ENCODE assay signal across 8 cellular contexts in the genomic region with DNA sequence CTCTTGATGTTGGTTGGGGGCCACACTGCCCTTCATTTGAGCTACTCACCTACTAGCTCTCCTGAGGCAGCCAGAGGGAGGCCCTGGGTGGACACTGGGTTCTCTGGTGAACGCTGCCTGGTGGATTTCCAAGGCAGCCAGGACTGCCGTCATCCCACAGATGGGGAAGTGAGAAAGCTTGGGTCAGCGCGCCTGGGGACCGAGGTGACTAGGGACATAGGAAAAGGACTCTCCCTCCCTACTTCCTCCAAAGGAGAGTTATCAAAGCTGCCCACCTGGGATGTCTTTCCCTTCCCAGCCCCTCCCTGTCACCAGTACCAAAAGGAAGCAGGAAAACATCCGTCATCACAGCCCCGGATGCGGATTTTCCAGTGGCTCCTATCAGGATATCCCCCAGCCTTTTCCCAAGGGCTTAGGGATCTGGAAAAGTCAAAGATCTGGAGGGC. TPM values are rescaled to one million over a fixed set of nuclear protein-coding genes. Genes with fewer than 3 reads are reported as not detected.
DNase-seq lines count a peak whose midpoint lies in the region; ATAC-seq and TF ChIP-seq lines count a peak whose summit lies in the region.
"Had no signal": no experiment of that assay in that cellular context is flagged by ENCODE, and none has a peak within 500 bp of the region (broad histone marks: within the 10 kb centered on the region; RNA-seq: fewer than 3 reads in every experiment).

No MANE protein-coding gene starts in this region.

- H3K27me3 Mint-ChIP-seq in endodermal cell (ENCODE audit: insufficient read depth) (no peaks in the 10 kb centered on the region), HFFc6 (ENCODE audit: insufficient read depth) (peaks cover 32% of the 10 kb centered on the region)

- peak; percentile 56 for DNase-seq in endodermal cell
- DNase-seq in psoas muscle: peak; percentile 68 to 84
- no peak for DNase-seq in HFFc6
- DNase-seq: activated naive CD4-positive, alpha-beta T cell had no signal

- H3K4me1 Mint-ChIP-seq in endodermal cell: peaks cover 50% of the 10 kb centered on the region
- H3K4me1 Mint-ChIP-seq in HFFc6 (ENCODE audit: low read depth): 0 out of 2 replicates have a peak, but pooled peaks cover 5% of the 10 kb centered on the region

- no peak overlapping the region for H3K27ac ChIP-seq in HEK293 (ENCODE audit: extremely low read depth, low read depth, low read length)
- no peak overlapping the region for H3K27ac ChIP-seq in endodermal cell (ENCODE audit: low read depth, low read length)
- peak overlapping the region; percentile 46 for H3K27ac ChIP-seq in psoas muscle

- H3K27ac Mint-ChIP-seq in endodermal cell (peak overlapping the region; percentile 26), HFFc6 (no peak overlapping the region)

- 84 to 88% methylated on average over 4 to 8 of the region's 8 CpGs for WGBS in endodermal cell (ENCODE audit: insufficient coverage in 1 of 2, insufficient read length in 1 of 2), 2 experiments
- WGBS in psoas muscle, 3 donors: 30 to 44% (median 32%) methylated on average over 8 of the region's 8 CpGs

- H3K4me3 ChIP-seq in HEK293 (ENCODE audit: low read depth, low read length): no peak overlapping the region
- no peak overlapping the region for H3K4me3 ChIP-seq in endodermal cell (ENCODE audit: low read length)
- H3K4me3 ChIP-seq in psoas muscle: peak overlapping the region; percentile 22

- POLR2A ChIA-PET in HEK293 (lab: Yijun Ruan, JAX): interaction anchor here (1.0 kb wide), 1 partner anchor 15 kb away, joined by 3 read pairs; no protein-coding TSS in a partner anchor

- CTCF ChIA-PET in HEK293 (lab: Yijun Ruan, JAX): interaction anchor here (0.7 to 2.3 kb wide), 2 partner anchors 16 to 85 kb away, joined by 3 to 7 read pairs; a partner anchor contains a TSS

- TF ChIP-seq CTCF in HEK293 (tag by site-specific recombination; IDR thresholded peaks at IDR 0.05): no peak
- TF ChIP-seq CTCF in endodermal cell (conservative IDR thresholded peaks at IDR 0.05): no peak
- no peak for TF ChIP-seq CTCF in psoas muscle (IDR thresholded peaks at IDR 0.05)
- no peak for TF ChIP-seq CTCF in HFFc6 (IDR thresholded peaks at IDR 0.05)

- no peak overlapping the region for H3K4me3 Mint-ChIP-seq in endodermal cell
- H3K4me3 Mint-ChIP-seq in HFFc6: no peak overlapping the region

- ATAC-seq in psoas muscle: peak in 3 of 4 donors; percentile 8 to 24 (median 13)
- ATAC-seq in HG03354 (IDR thresholded peaks at IDR 0.05; ENCODE audit: poor library complexity, severe bottlenecking, unreplicated experiment): no peak
- ATAC-seq in HG02840 (IDR thresholded peaks at IDR 0.05; ENCODE audit: low FRiP score, unreplicated experiment): no peak

- H3K4me1 ChIP-seq in HEK293 (ENCODE audit: control insufficient read depth, insufficient read depth, low read length): no peaks in the 10 kb centered on the region
- H3K4me1 ChIP-seq in endodermal cell (ENCODE audit: control insufficient read depth, insufficient read depth, low read length): peaks cover 26% of the 10 kb centered on the region
- H3K4me1 ChIP-seq in psoas muscle: peaks cover 15% of the 10 kb centered on the region

- H3K36me3 ChIP-seq in HEK293 (ENCODE audit: control insufficient read depth in 2 of 2, insufficient read depth in 1 of 2, low read length in 2 of 2): no peaks in the 10 kb centered on the region
- H3K36me3 ChIP-seq in endodermal cell (ENCODE audit: control insufficient read depth, insufficient read depth, low read length): no peaks in the 10 kb centered on the region
- no peaks in the 10 kb centered on the region for H3K36me3 ChIP-seq in psoas muscle (ENCODE audit: insufficient read depth in 1 of 2, low read depth in 1 of 2)

- no peak overlapping the region for H3K9ac ChIP-seq in endodermal cell (ENCODE audit: extremely low read depth, low read length, poor library complexity, severe bottlenecking)

- H3K9me3 ChIP-seq in HEK293 (ENCODE audit: control insufficient read depth, insufficient read depth, low read depth, low read length) (no peaks in the 10 kb centered on the region), endodermal cell (ENCODE audit: control insufficient read depth, low read length) (no peaks in the 10 kb centered on the region), psoas muscle (no peaks in the 10 kb centered on the region)
- H3K9me3 ChIP-seq: Caco-2 had no signal

- intact Hi-C loops in psoas muscle (cut with DNase I): loop anchor here in 1 of 2 donors (5.0 kb wide), 1 partner anchor 39 kb away; no protein-coding TSS in a partner anchor

- H3K36me3 Mint-ChIP-seq in endodermal cell (ENCODE audit: low read depth): no peaks in the 10 kb centered on the region
- no peaks in the 10 kb centered on the region for H3K36me3 Mint-ChIP-seq in HFFc6 (ENCODE audit: low read depth)

- H3K27me3 ChIP-seq in endodermal cell (ENCODE audit: control insufficient read depth, insufficient read depth, low read length, poor library complexity, severe bottlenecking) (no peaks in the 10 kb centered on the region), psoas muscle (ENCODE audit: insufficient read depth in 3 of 3, low read length in 2 of 3) (no peaks in the 10 kb centered on the region)

- H3K9me3 Mint-ChIP-seq in endodermal cell (no peaks in the 10 kb centered on the region), HFFc6 (no peaks in the 10 kb centered on the region)

TF ChIP-seq in HEK293, 187 proteins besides CTCF, POLR2A, EP300 and RAD21:
- TF ChIP-seq KLF1 (tag by site-specific recombination; IDR thresholded peaks at IDR 0.05): no peak
- no peak for TF ChIP-seq ZBTB8A (tag by site-specific recombination; IDR thresholded peaks at IDR 0.05)
- no peak for TF ChIP-seq ZNF16 (tag by site-specific recombination; IDR thresholded peaks at IDR 0.05; ENCODE audit: low read depth)
- TF ChIP-seq IKZF3 (tag by site-specific recombination; IDR thresholded peaks at IDR 0.05): 0 out of 2 replicates have a peak, but pooled peaks have one; percentile 9
- TF ChIP-seq ZNF792 (tag by site-specific recombination; IDR thresholded peaks at IDR 0.05): no peak
- no peak for TF ChIP-seq ZNF416 (tag by site-specific recombination; IDR thresholded peaks at IDR 0.05)
- no peak for TF ChIP-seq ZBTB21 (tag by site-specific recombination; IDR thresholded peaks at IDR 0.05)
- TF ChIP-seq, protein P1, sequence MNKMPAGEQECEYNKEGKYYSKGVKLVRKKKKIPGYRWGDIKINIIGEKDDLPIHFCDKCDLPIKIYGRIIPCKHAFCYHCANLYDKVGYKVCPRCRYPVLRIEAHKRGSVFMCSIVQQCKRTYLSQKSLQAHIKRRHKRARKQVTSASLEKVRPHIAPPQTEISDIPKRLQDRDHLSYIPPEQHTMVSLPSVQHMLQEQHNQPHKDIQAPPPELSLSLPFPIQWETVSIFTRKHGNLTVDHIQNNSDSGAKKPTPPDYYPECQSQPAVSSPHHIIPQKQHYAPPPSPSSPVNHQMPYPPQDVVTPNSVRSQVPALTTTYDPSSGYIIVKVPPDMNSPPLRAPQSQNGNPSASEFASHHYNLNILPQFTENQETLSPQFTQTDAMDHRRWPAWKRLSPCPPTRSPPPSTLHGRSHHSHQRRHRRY (tag by site-specific recombination; IDR thresholded peaks at IDR 0.05): no peak
- TF ChIP-seq GLI2 (tag by site-specific recombination; IDR thresholded peaks at IDR 0.05; ENCODE audit: borderline replicate concordance, low read depth): no peak
TF ChIP-seq in HEK293: peak in this region for 1.

RNA-seq across cellular contexts. Expression of a gene that starts 3.8 kb away (rescaled TPM):
- total RNA-seq in endodermal cell: 10 to 100 TPM; 82.5 to 92.1 TPM
- polyA plus RNA-seq in endodermal cell (2013, experiment 1 of 2): 76.4 TPM
- 67.9 TPM for polyA plus RNA-seq in endodermal cell (2013, experiment 2 of 2)
- total RNA-seq in psoas muscle: 10 to 100 TPM in 3 of 4 donors, 1 to 10 TPM in 1; 9.5 to 10.8 (median 10.2) TPM
- polyA plus RNA-seq in psoas muscle: 1 to 10 TPM; 4.1 to 8.3 (median 6.0) TPM
- total RNA-seq in HFFc6 (2021; fragmentation: NEBNext Ultra II Directional; extraction: Animal tissue kit (Norgen Biotek cat#: 25700)): 10 to 100 TPM; 11.6 to 13.7 (median 12.7) TPM

RNA-seq across cellular contexts. Expression of a gene that starts 15.9 kb away (rescaled TPM):
- total RNA-seq in endodermal cell (10 to 100 TPM; 14.6 to 16.7 TPM), psoas muscle (100 to 1,000 TPM in 1 of 4 donors, 10 to 100 TPM in 3; 53.3 to 101 (median 78.7) TPM)
- 13.0 TPM for polyA plus RNA-seq in endodermal cell (2013, experiment 1 of 2)
- 14.1 TPM for polyA plus RNA-seq in endodermal cell (2013, experiment 2 of 2)
- 10 to 100 TPM; 19.2 to 34.0 (median 26.2) TPM for polyA plus RNA-seq in psoas muscle
- total RNA-seq in HFFc6 (2021; fragmentation: NEBNext Ultra II Directional; extraction: Animal tissue kit (Norgen Biotek cat#: 25700)): 10 to 100 TPM; 14.7 to 16.3 (median 15.3) TPM

RNA-seq across cellular contexts. Expression of a gene that starts 29.9 kb away (rescaled TPM):
- 1 to 10 TPM; 2.6 to 3.6 TPM for total RNA-seq in endodermal cell
- 3.5 TPM for polyA plus RNA-seq in endodermal cell (2013, experiment 1 of 2)
- 2.6 TPM for polyA plus RNA-seq in endodermal cell (2013, experiment 2 of 2)
- 1,000 to 10,000 TPM in 2 of 4 donors, 100 to 1,000 TPM in 2; 788 to 1,374 (median 978) TPM for total RNA-seq in psoas muscle
- 100 to 1,000 TPM; 256 to 608 (median 529) TPM for polyA plus RNA-seq in psoas muscle
- total RNA-seq in HFFc6 (2021; fragmentation: NEBNext Ultra II Directional; extraction: Animal tissue kit (Norgen Biotek cat#: 25700)): 1 to 10 TPM in 4 of 6 experiments, under 1 TPM in 2; 0.71 to 1.8 (median 1.3) TPM

RNA-seq across cellular contexts. Expression of a gene that starts 57.6 kb away (rescaled TPM):
- total RNA-seq in endodermal cell (10 to 100 TPM; 33.1 to 34.8 TPM), psoas muscle (10 to 100 TPM in 3 of 4 donors, 1 to 10 TPM in 1; 7.2 to 12.6 (median 10.9) TPM)
- polyA plus RNA-seq in endodermal cell (2013, experiment 1 of 2): 16.5 TPM
- 14.9 TPM for polyA plus RNA-seq in endodermal cell (2013, experiment 2 of 2)
- polyA plus RNA-seq in psoas muscle: 1 to 10 TPM; 4.2 to 7.7 (median 6.4) TPM
- total RNA-seq in HFFc6 (2021; fragmentation: NEBNext Ultra II Directional; extraction: Animal tissue kit (Norgen Biotek cat#: 25700)): 1 to 10 TPM; 6.3 to 10.0 (median 8.5) TPM

Comparison
In these comparisons a context has a peak if more than half of its experiments do, and no peak if none do; other contexts are left out.
1. ATAC-seq: peak in psoas muscle (3 of 4); none in HG03354 (single experiment) and HG02840 (single experiment).
2. RNA of a gene that starts 3.8 kb away (total RNA-seq): 82.5 to 92.1 TPM in endodermal cell; 11.6 to 13.7 TPM in HFFc6 and 9.5 to 10.8 TPM in psoas muscle; every median in the first group is over 4 times any median in the second.
3. RNA of a gene that starts 29.9 kb away (total RNA-seq): 788 to 1,374 TPM in psoas muscle; 2.6 to 3.6 TPM in endodermal cell and 0.71 to 1.8 TPM in HFFc6; every median in the first group is over 100 times any median in the second.